In the genomic region with DNA sequence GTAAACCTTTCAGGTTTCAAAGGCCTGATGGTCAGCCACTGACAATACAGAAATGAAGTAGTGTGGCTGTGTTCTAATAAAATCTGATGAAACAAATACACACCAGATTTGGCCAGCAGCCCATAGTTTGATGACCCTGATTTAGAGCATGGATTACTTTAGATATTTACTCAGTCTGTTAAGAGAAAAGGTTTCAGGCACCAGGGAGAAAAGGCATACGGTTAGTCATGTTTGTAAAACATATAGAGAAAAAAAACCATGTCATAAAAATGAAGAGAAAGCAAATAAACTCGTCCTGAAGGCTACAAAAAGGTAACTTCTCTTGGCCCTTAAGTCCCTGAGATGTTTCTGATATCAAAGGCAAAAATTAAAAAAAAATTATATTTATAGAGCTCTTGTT, we compare ENCODE assay signal across 27 cellular contexts.
DNase-seq lines count a peak whose midpoint lies in the region; TF ChIP-seq lines count a peak whose summit lies in the region.
"Had no signal": no experiment of that assay in that cellular context is flagged by ENCODE, and none has a peak within 500 bp of the region (broad histone marks: within the 10 kb centered on the region; RNA-seq: fewer than 3 reads in every experiment).

No MANE protein-coding gene starts in this region.

- H2AK5ac ChIP-seq in mesenchymal stem cell (ENCODE audit: low read length, severe bottlenecking) = no peak overlapping the region

- no peak overlapping the region for H3K23ac ChIP-seq in mesenchymal stem cell (ENCODE audit: low read length in 2 of 2)

- H3K4me1 ChIP-seq in hepatocyte (ENCODE audit: insufficient read depth) (peaks cover 17% of the 10 kb centered on the region), mesenchymal stem cell (ENCODE audit: control insufficient read depth, insufficient read depth, low read depth, low read length) (no peaks in the 10 kb centered on the region)
- H3K4me1 ChIP-seq in effector memory CD4-positive, alpha-beta T cell (ENCODE audit: control insufficient read depth, insufficient read depth, low read length, poor library complexity, severe bottlenecking) = no peaks in the 10 kb centered on the region
- H3K4me1 ChIP-seq: neural progenitor cell, right atrium auricular region had no signal

- H4K20me1 ChIP-seq in hepatocyte (ENCODE audit: insufficient read depth, poor library complexity, severe bottlenecking) = no peaks in the 10 kb centered on the region
- H4K20me1 ChIP-seq: BLaER1 had no signal

- no peak overlapping the region for H3K14ac ChIP-seq in mesenchymal stem cell (ENCODE audit: low read length in 2 of 2)

- H3K79me1 ChIP-seq in mesenchymal stem cell (replicated peaks; ENCODE audit: low read length, poor library complexity, severe bottlenecking) = no peaks in the 10 kb centered on the region

- H3K4me2 ChIP-seq in hepatocyte = peak overlapping the region; percentile 19
- H3K4me2 ChIP-seq in mesenchymal stem cell (ENCODE audit: low read length, poor library complexity, severe bottlenecking) = no peak overlapping the region
- H3K4me2 ChIP-seq: BLaER1, neural progenitor cell had no signal

- H3K27ac ChIP-seq in hepatocyte (no peak overlapping the region), mesenchymal stem cell (ENCODE audit: low read length, poor library complexity, severe bottlenecking) (no peak overlapping the region)
- H3K27ac ChIP-seq in effector memory CD4-positive, alpha-beta T cell (ENCODE audit: insufficient read depth, low read length, poor library complexity, severe bottlenecking) = no peak overlapping the region
- H3K27ac ChIP-seq: BLaER1, neural progenitor cell, right atrium auricular region, RWPE1, SK-N-MC had no signal

- H3K27me3 ChIP-seq in hepatocyte (no peaks in the 10 kb centered on the region), mesenchymal stem cell (ENCODE audit: control insufficient read depth in 1 of 2, insufficient read depth in 1 of 2, low read length in 2 of 2) (no peaks in the 10 kb centered on the region)
- H3K27me3 ChIP-seq in effector memory CD4-positive, alpha-beta T cell (replicated peaks; ENCODE audit: control insufficient read depth, insufficient read depth, low read length, poor library complexity, severe bottlenecking) = no peaks in the 10 kb centered on the region
- H3K27me3 ChIP-seq: BLaER1, MG63, right atrium auricular region had no signal

- H2AFZ ChIP-seq in hepatocyte (no peak overlapping the region), mesenchymal stem cell (ENCODE audit: low read depth, low read length) (no peak overlapping the region)
- H2AFZ ChIP-seq: neural progenitor cell had no signal

- H4K91ac ChIP-seq in mesenchymal stem cell (ENCODE audit: low read length) = no peak overlapping the region

- H2BK15ac ChIP-seq in mesenchymal stem cell (ENCODE audit: low read depth, poor library complexity, severe bottlenecking) = no peak overlapping the region

- no peak overlapping the region for H3K4me3 ChIP-seq in hepatocyte
- no peak overlapping the region for H3K4me3 ChIP-seq in effector memory CD4-positive, alpha-beta T cell (ENCODE audit: insufficient read depth, low read depth, low read length, poor library complexity, severe bottlenecking)
- no peak overlapping the region for H3K4me3 ChIP-seq in mesenchymal stem cell (ENCODE audit: insufficient read depth in 1 of 2, low read depth in 1 of 2, low read length in 2 of 2)
- H3K4me3 ChIP-seq: BLaER1, lung, MG63, neural progenitor cell, right atrium auricular region, SK-N-MC had no signal

- 30% methylated on average over 2 of the region's 2 CpGs for WGBS in hepatocyte (ENCODE audit: low lambda C conversion rate, missing lambda C conversion rate)
- 100% methylated on average over 1 of the region's 2 CpGs for WGBS in mesenchymal stem cell

- no peak overlapping the region for H4K8ac ChIP-seq in mesenchymal stem cell (ENCODE audit: low read length)

- no peak overlapping the region for H3K4ac ChIP-seq in mesenchymal stem cell (ENCODE audit: low read depth in 1 of 2, low read length in 2 of 2)

- H3K36me3 ChIP-seq in hepatocyte (replicated peaks; ENCODE audit: insufficient read depth, low read depth) (no peaks in the 10 kb centered on the region), mesenchymal stem cell (ENCODE audit: control insufficient read depth in 1 of 2, insufficient read depth in 2 of 2, low read depth in 1 of 2, low read length in 2 of 2) (no peaks in the 10 kb centered on the region)
- no peaks in the 10 kb centered on the region for H3K36me3 ChIP-seq in effector memory CD4-positive, alpha-beta T cell (ENCODE audit: control insufficient read depth, insufficient read depth, low read length)
- H3K36me3 ChIP-seq: BLaER1, MG63, neural progenitor cell, right atrium auricular region had no signal

- no peaks in the 10 kb centered on the region for H3K9me2 ChIP-seq in hepatocyte (replicated peaks; ENCODE audit: insufficient read depth)

- peak; percentile 94 for DNase-seq in DMS153 treated with DMSO at 0.1 percent for 48 hours (lab: John Stamatoyannopoulos, UW; ENCODE audit: unreplicated experiment)
- peak; percentile 91 for DNase-seq in NCI-H1092 treated with DMSO at 0.1 percent for 48 hours (lab: John Stamatoyannopoulos, UW)
- DNase-seq in NCI-H345 treated with DMSO at 0.1 percent for 48 hours (lab: John Stamatoyannopoulos, UW; ENCODE audit: unreplicated experiment) = peak; percentile 12
- DNase-seq in hepatocyte (ENCODE audit: low spot score) = no peak
- no peak for DNase-seq in effector memory CD4-positive, alpha-beta T cell
- DNase-seq in mesenchymal stem cell = no peak
- DNase-seq in Ammon's horn (ENCODE audit: low spot score) = no peak
- DNase-seq: activated CD4-positive, alpha-beta memory T cell treated with anti-CD3 and anti-CD28 coated beads, Interleukin-2, amount 10 ng/mL, durations not matched to agents 7 days and 5 days; activated CD8-positive, alpha-beta memory T cell treated with anti-CD3 and anti-CD28 coated beads, Interleukin-2, amount 50 U/mL, for 48 hours; activated naive CD4-positive, alpha-beta T cell treated with anti-CD3 and anti-CD28 coated beads, Interleukin-2, amount 50 U/mL, for 16 hours; amniotic stem cell; effector memory CD8-positive, alpha-beta T cell; foreskin fibroblast; HCEC 1CT; head of caudate nucleus; kidney glomerular epithelial cell; MG63; NCI-H1694; NCI-H524; stimulated activated CD4-positive, alpha-beta T cell treated with anti-CD3 and anti-CD28 coated beads, Interleukin-4, amount 100 ng/mL, for 1 hour; trophoblast cell had no signal

- H3K79me2 ChIP-seq in hepatocyte = no peaks in the 10 kb centered on the region

- no peak overlapping the region for H3K9ac ChIP-seq in mesenchymal stem cell (ENCODE audit: low read length)
- H3K9ac ChIP-seq: BLaER1, neural progenitor cell had no signal

- H2BK120ac ChIP-seq in mesenchymal stem cell (ENCODE audit: low read depth, low read length) = no peak overlapping the region

- H3K18ac ChIP-seq in mesenchymal stem cell (ENCODE audit: low read depth in 1 of 2, low read length in 2 of 2) = no peak overlapping the region

- TF ChIP-seq CTCF in hepatocyte (IDR thresholded peaks at IDR 0.05; ENCODE audit: poor library complexity) = no peak

- no peaks in the 10 kb centered on the region for H3K9me3 ChIP-seq in hepatocyte (ENCODE audit: low read depth)
- H3K9me3 ChIP-seq in effector memory CD4-positive, alpha-beta T cell (ENCODE audit: control insufficient read depth, low read length) = no peaks in the 10 kb centered on the region
- no peaks in the 10 kb centered on the region for H3K9me3 ChIP-seq in mesenchymal stem cell (ENCODE audit: control insufficient read depth, low read length)
- H3K9me3 ChIP-seq: BLaER1, MG63, right atrium auricular region had no signal

- no peak overlapping the region for H2BK5ac ChIP-seq in mesenchymal stem cell (ENCODE audit: low read depth, low read length, poor library complexity, severe bottlenecking)

- H2BK12ac ChIP-seq in mesenchymal stem cell (ENCODE audit: low read length in 2 of 2) = no peak overlapping the region

Comparison
In these comparisons a context has a peak if more than half of its experiments do, and no peak if none do; other contexts are left out.
1. DNase-seq: peak in DMS153 treated with DMSO at 0.1 percent for 48 hours (single experiment), NCI-H1092 treated with DMSO at 0.1 percent for 48 hours (single experiment) and NCI-H345 treated with DMSO at 0.1 percent for 48 hours (single experiment); none in hepatocyte (single experiment), effector memory CD4-positive, alpha-beta T cell (0 of 3), mesenchymal stem cell (single experiment) and Ammon's horn (single experiment).